ENCODE assay signal across 13 cellular contexts in the genomic region with DNA sequence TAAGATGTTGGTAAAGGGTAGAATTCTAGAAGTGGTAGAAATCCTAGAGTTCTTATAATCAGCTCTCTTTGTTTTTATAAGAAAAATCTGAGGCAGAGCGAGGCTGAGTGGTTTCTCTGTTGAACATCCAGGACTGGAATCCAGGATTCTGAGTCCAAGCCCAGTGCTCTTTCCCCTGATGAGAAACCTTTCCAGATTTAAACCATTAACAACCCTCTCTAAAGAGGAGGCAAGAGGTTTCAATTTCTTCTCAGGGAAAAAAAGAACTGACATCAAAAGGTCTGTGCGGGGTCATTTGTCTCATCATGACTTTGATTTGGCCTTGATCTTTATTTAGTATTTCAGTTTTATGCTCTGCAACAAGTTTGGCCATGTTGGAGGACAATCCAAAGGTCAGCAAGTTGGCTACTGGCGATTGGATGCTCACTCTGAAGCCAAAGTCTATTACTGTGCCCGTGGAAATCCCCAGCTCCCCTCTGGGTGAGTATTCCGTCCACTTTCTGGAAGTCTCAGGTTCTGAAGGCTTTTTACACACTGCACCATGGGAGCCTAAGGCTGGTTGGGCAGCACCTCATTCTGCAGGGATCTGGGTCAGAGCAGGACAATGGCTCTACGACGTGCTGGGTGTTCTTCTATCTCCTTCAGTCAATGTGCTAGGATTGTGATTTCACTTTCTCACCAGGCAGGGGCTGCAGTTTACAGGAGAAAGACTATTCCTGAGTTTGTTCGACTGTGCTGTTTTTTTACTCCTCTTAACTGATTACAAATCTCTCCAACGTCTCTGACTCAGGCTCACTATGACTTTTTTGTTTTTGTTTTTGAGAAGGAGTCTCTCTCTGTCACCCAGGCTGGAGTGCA. TPM values are rescaled to one million over a fixed set of nuclear protein-coding genes. Genes with fewer than 3 reads are reported as not detected.
A peak's percentile ranks its signal among the peaks of the same experiment; 100 is the strongest.
DNase-seq lines count a peak whose midpoint lies in the region; ATAC-seq and TF ChIP-seq lines count a peak whose summit lies in the region.
"Had no signal": no experiment of that assay in that cellular context is flagged by ENCODE, and none has a peak within 500 bp of the region (broad histone marks: within the 10 kb centered on the region; RNA-seq: fewer than 3 reads in every experiment).

No MANE protein-coding gene starts in this region.

- no peaks in the 10 kb centered on the region for H3K27me3 Mint-ChIP-seq in type B pancreatic cell
- H3K27me3 Mint-ChIP-seq: stimulated activated naive CD8-positive, alpha-beta T cell treated with anti-CD3 and anti-CD28 coated beads, Interleukin-15, amount 100 ng/mL, for 72 hours had no signal

- peak overlapping the region; percentile 55; the same call in 1 of the 2 replicates for H3K27ac ChIP-seq in SJSA1
- H3K27ac ChIP-seq in esophagus squamous epithelium, result peak overlapping the region in 3 of 4 donors; percentile 2 to 11 (median 6)
- H3K27ac ChIP-seq in gastrocnemius medialis, result peak overlapping the region; percentile 21 to 37 (median 26)
- H3K27ac ChIP-seq in effector memory CD4-positive, alpha-beta T cell (ENCODE audit: insufficient read depth, low read length, poor library complexity, severe bottlenecking), result no peak overlapping the region
- H3K27ac ChIP-seq: VCaP had no signal

- H3K4me1 ChIP-seq in SJSA1 (replicated peaks) (peaks cover 23% of the 10 kb centered on the region), esophagus squamous epithelium (peaks cover 0 to 6% (median 0%) of the 10 kb centered on the region in 3 donors), gastrocnemius medialis (peaks cover 5 to 16% of the 10 kb centered on the region in 2 donors)
- H3K4me1 ChIP-seq in effector memory CD4-positive, alpha-beta T cell (ENCODE audit: control insufficient read depth, insufficient read depth, low read length, poor library complexity, severe bottlenecking), result no peaks in the 10 kb centered on the region

- intact Hi-C loops in esophagus squamous epithelium (cut with DNase I), result loop anchor here (5.0 kb wide), 1 partner anchor 280 kb away; no protein-coding TSS in a partner anchor
- intact Hi-C loops in gastrocnemius medialis (cut with DNase I; ENCODE audit: low total_unique reads), result no loop called here

- peaks cover 9% of the 10 kb centered on the region for H3K4me1 Mint-ChIP-seq in type B pancreatic cell (ENCODE audit: unreplicated experiment)
- H3K4me1 Mint-ChIP-seq: stimulated activated naive CD8-positive, alpha-beta T cell treated with anti-CD3 and anti-CD28 coated beads, Interleukin-15, amount 100 ng/mL, for 72 hours had no signal

- TF ChIP-seq POLR2A in esophagus squamous epithelium (IDR thresholded peaks at IDR 0.05) (no peak), gastrocnemius medialis (IDR thresholded peaks at IDR 0.05) (no peak)

- no peak overlapping the region for H3K4me3 Mint-ChIP-seq in type B pancreatic cell
- H3K4me3 Mint-ChIP-seq: activated T-helper 1 cell treated with anti-CD3 and anti-CD28 coated beads, Interleukin-12 subunit alpha, Interleukin-12 subunit beta, Interleukin-2, Interleukin-4 antibody, amounts not matched to agents 30 ng/mL and 10 ng/mL and 1 ng/mL, durations not matched to agents 14 hours and 24 hours and 36 hours; nephron; stimulated activated naive CD8-positive, alpha-beta T cell treated with anti-CD3 and anti-CD28 coated beads, Interleukin-15, amount 100 ng/mL, for 72 hours had no signal

- ATAC-seq in gastrocnemius medialis (peak in 1 of 2 donors; percentile 45), HG02571 (IDR thresholded peaks at IDR 0.05; ENCODE audit: unreplicated experiment) (no peak), GM18907 (IDR thresholded peaks at IDR 0.05; ENCODE audit: unreplicated experiment) (no peak)
- ATAC-seq: stimulated activated naive CD8-positive, alpha-beta T cell treated with anti-CD3 and anti-CD28 coated beads, Interleukin-15, amount 100 ng/mL, for 72 hours had no signal

- H3K36me3 ChIP-seq in SJSA1 (no peaks in the 10 kb centered on the region), esophagus squamous epithelium (peaks cover 0 to 4% (median 0%) of the 10 kb centered on the region in 3 donors), gastrocnemius medialis (no peaks in the 10 kb centered on the region)
- H3K36me3 ChIP-seq in effector memory CD4-positive, alpha-beta T cell (ENCODE audit: control insufficient read depth, insufficient read depth, low read length), result no peaks in the 10 kb centered on the region

- in situ Hi-C loops in gastrocnemius medialis (cut with MboI; ENCODE audit: low sequenced_read_pairs in 4 of 4), result loop anchor here in 1 of 4 donors (25.0 kb wide), 1 partner anchor 195 kb away; the partner anchor contains the start of gene BACH1

- no peak overlapping the region for H3K27ac Mint-ChIP-seq in type B pancreatic cell
- H3K27ac Mint-ChIP-seq: activated T-helper 1 cell treated with anti-CD3 and anti-CD28 coated beads, Interleukin-12 subunit alpha, Interleukin-12 subunit beta, Interleukin-2, Interleukin-4 antibody, amounts not matched to agents 30 ng/mL and 10 ng/mL and 1 ng/mL, durations not matched to agents 14 hours and 24 hours and 36 hours; nephron had no signal

- no peak for TF ChIP-seq CTCF in esophagus squamous epithelium (IDR thresholded peaks at IDR 0.05)
- TF ChIP-seq CTCF in gastrocnemius medialis (IDR thresholded peaks at IDR 0.05 in 4 of 5, conservative IDR thresholded peaks at IDR 0.05 in 1 of 5), result no peak
- TF ChIP-seq CTCF in type B pancreatic cell (conservative IDR thresholded peaks at IDR 0.05), result no peak

- H3K36me3 Mint-ChIP-seq in type B pancreatic cell, result no peaks in the 10 kb centered on the region

- peak; percentile 41 for DNase-seq in Daoy (ENCODE audit: low read depth)
- DNase-seq in SJSA1 (ENCODE audit: low read depth in 1 of 2, low spot score in 2 of 2), result peak in 1 of 2 experiments; percentile 31
- no peak for DNase-seq in esophagus squamous epithelium (lab: John Stamatoyannopoulos, UW)
- DNase-seq in gastrocnemius medialis, result no peak
- DNase-seq in type B pancreatic cell (ENCODE audit: extremely low spot score, unreplicated experiment), result no peak
- no peak for DNase-seq in effector memory CD4-positive, alpha-beta T cell
- DNase-seq: Calu3; stimulated activated naive CD8-positive, alpha-beta T cell treated with anti-CD3 and anti-CD28 coated beads, Interleukin-15, amount 100 ng/mL, for 72 hours had no signal

- H3K9me3 Mint-ChIP-seq in type B pancreatic cell, result no peaks in the 10 kb centered on the region
- H3K9me3 Mint-ChIP-seq: activated T-helper 1 cell treated with anti-CD3 and anti-CD28 coated beads, Interleukin-12 subunit alpha, Interleukin-12 subunit beta, Interleukin-2, Interleukin-4 antibody, amounts not matched to agents 30 ng/mL and 10 ng/mL and 1 ng/mL, durations not matched to agents 14 hours and 24 hours and 36 hours; nephron; stimulated activated naive CD8-positive, alpha-beta T cell treated with anti-CD3 and anti-CD28 coated beads, Interleukin-15, amount 100 ng/mL, for 72 hours had no signal

- H3K4me3 ChIP-seq in SJSA1, result no peak overlapping the region
- no peak overlapping the region for H3K4me3 ChIP-seq in esophagus squamous epithelium
- no peak overlapping the region for H3K4me3 ChIP-seq in gastrocnemius medialis
- H3K4me3 ChIP-seq in effector memory CD4-positive, alpha-beta T cell (ENCODE audit: insufficient read depth, low read depth, low read length, poor library complexity, severe bottlenecking), result no peak overlapping the region

- no peaks in the 10 kb centered on the region for H3K27me3 ChIP-seq in SJSA1 (replicated peaks)
- H3K27me3 ChIP-seq in esophagus squamous epithelium, result no peaks in the 10 kb centered on the region
- no peaks in the 10 kb centered on the region for H3K27me3 ChIP-seq in gastrocnemius medialis
- H3K27me3 ChIP-seq in effector memory CD4-positive, alpha-beta T cell (replicated peaks; ENCODE audit: control insufficient read depth, insufficient read depth, low read length, poor library complexity, severe bottlenecking), result no peaks in the 10 kb centered on the region

- no peaks in the 10 kb centered on the region for H3K9me3 ChIP-seq in SJSA1 (replicated peaks)
- no peaks in the 10 kb centered on the region for H3K9me3 ChIP-seq in esophagus squamous epithelium
- no peaks in the 10 kb centered on the region for H3K9me3 ChIP-seq in gastrocnemius medialis
- H3K9me3 ChIP-seq in effector memory CD4-positive, alpha-beta T cell (ENCODE audit: control insufficient read depth, low read length), result no peaks in the 10 kb centered on the region

- WGBS in esophagus squamous epithelium, 2 donors, result 49 to 50% methylated on average over 9 of the region's 9 CpGs

RNA-seq across cellular contexts. Expression of gene CCT8, which starts 18.9 kb away (rescaled TPM):
- 487 and 555 TPM in 2 replicates for total RNA-seq in Daoy (2014; rRNA removed; shearing (Covaris generic))
- 330 and 390 TPM in 2 replicates for total RNA-seq in SJSA1 (2014; rRNA removed; shearing (Covaris generic))
- total RNA-seq in esophagus squamous epithelium, result 100 to 1,000 TPM in 3 of 4 donors, 10 to 100 TPM in 1; 69.5 to 170 (median 133) TPM
- 100 to 1,000 TPM in 2 of 4 donors, 10 to 100 TPM in 2; 91.8 to 119 (median 99.1) TPM for total RNA-seq in gastrocnemius medialis
- 167 and 218 TPM in 2 replicates for total RNA-seq in type B pancreatic cell (ENCODE audit: low replicate concordance)

RNA-seq across cellular contexts. Expression of gene MAP3K7CL, which starts 38.1 kb away (rescaled TPM):
- total RNA-seq in Daoy (2014; rRNA removed; shearing (Covaris generic)), result 22.6 and 35.8 TPM in 2 replicates
- 5.3 and 11.7 TPM in 2 replicates for total RNA-seq in SJSA1 (2014; rRNA removed; shearing (Covaris generic))
- total RNA-seq in esophagus squamous epithelium (1 to 10 TPM; 1.7 to 7.8 (median 6.9) TPM), gastrocnemius medialis (10 to 100 TPM in 2 of 4 donors, 1 to 10 TPM in 1, not detected in 1; 4.3 to 17.4 (median 15.5) TPM), type B pancreatic cell (ENCODE audit: low replicate concordance) (5.3 TPM in 1 of 2 replicates, not detected in the other)
